1 cellular context compared by ENCODE assay signal in genomic region chr14:24818054-24818822, GRCh38.
A peak's percentile ranks its signal among the peaks of the same experiment; 100 is the strongest.
TF ChIP-seq lines count a peak whose summit lies in the region.

No MANE protein-coding gene starts in this region.

TF ChIP-seq in HepG2, 621 proteins besides CTCF, POLR2A, EP300 and RAD21 (continued from another document and continues in another):
- TF ChIP-seq PAXIP1 (CRISPR knock-in tag; conservative IDR thresholded peaks at IDR 0.05) (peak; percentile 93), HOXA3 (CRISPR knock-in tag; IDR thresholded peaks at IDR 0.05) (peak; percentile 77), PRMT3 (CRISPR knock-in tag; IDR thresholded peaks at IDR 0.05; ENCODE audit: borderline replicate concordance, low read depth) (peak; percentile 81), POGZ (CRISPR knock-in tag; IDR thresholded peaks at IDR 0.05) (peak; percentile 82), KMT2A (CRISPR knock-in tag; IDR thresholded peaks at IDR 0.05) (peak; percentile 72; the same call in 1 of the 2 replicates), ZNF282 (IDR thresholded peaks at IDR 0.05; ENCODE audit: partially characterized antibody) (no peak), ZNF775 (CRISPR knock-in tag; IDR thresholded peaks at IDR 0.05; ENCODE audit: borderline replicate concordance) (peak; percentile 65; the same call in 1 of the 2 replicates), MNT (IDR thresholded peaks at IDR 0.05) (no peak), THYN1 (CRISPR knock-in tag; IDR thresholded peaks at IDR 0.05; ENCODE audit: borderline replicate concordance, low read depth) (peak; percentile 90; the same call in 1 of the 2 replicates), FOXK1 (CRISPR knock-in tag; IDR thresholded peaks at IDR 0.05; ENCODE audit: borderline replicate concordance, low read depth) (peak; percentile 90; the same call in 1 of the 2 replicates), ZIK1 (CRISPR knock-in tag; IDR thresholded peaks at IDR 0.05; ENCODE audit: borderline replicate concordance, low read depth) (peak; percentile 51; the same call in 1 of the 2 replicates), ZNF678 (CRISPR knock-in tag; IDR thresholded peaks at IDR 0.05) (no peak), ZNF7 (CRISPR knock-in tag; IDR thresholded peaks at IDR 0.05) (no peak), LRRFIP1 (CRISPR knock-in tag; conservative IDR thresholded peaks at IDR 0.05) (no peak), STAT6 (CRISPR knock-in tag; IDR thresholded peaks at IDR 0.05; ENCODE audit: borderline replicate concordance) (peak; percentile 18; the same call in 1 of the 2 replicates), AGO1 (IDR thresholded peaks at IDR 0.05; ENCODE audit: low read depth, low read length, poor library complexity, severe bottlenecking) (no peak), XRCC5 (optimal IDR thresholded peaks at IDR 0.05; ENCODE audit: low read length) (peak; percentile 75), ZBTB4 (CRISPR knock-in tag; IDR thresholded peaks at IDR 0.05; ENCODE audit: borderline replicate concordance) (peak; percentile 82; the same call in 1 of the 2 replicates), GTF2F1 (IDR thresholded peaks at IDR 0.05; ENCODE audit: low read length) (0 out of 2 replicates have a peak, but pooled peaks have one; percentile 28), MTERF4 (CRISPR knock-in tag; IDR thresholded peaks at IDR 0.05) (peak; percentile 72; the same call in 1 of the 2 replicates), ZSCAN25 (CRISPR knock-in tag; IDR thresholded peaks at IDR 0.05) (peak; percentile 78), FOXP1 (IDR thresholded peaks at IDR 0.05) (no peak; the same call in 1 of the 2 replicates), FOXP1 (CRISPR knock-in tag; IDR thresholded peaks at IDR 0.05) (peak; percentile 96), PHF21A (CRISPR knock-in tag; IDR thresholded peaks at IDR 0.05) (peak; percentile 93), HHEX (CRISPR knock-in tag; IDR thresholded peaks at IDR 0.05) (peak; percentile 51), ZNF570 (CRISPR knock-in tag; IDR thresholded peaks at IDR 0.05; ENCODE audit: borderline replicate concordance) (0 out of 2 replicates have a peak, but pooled peaks have one; percentile 95), POLR2AphosphoS5 (IDR thresholded peaks at IDR 0.05; ENCODE audit: low read depth, low read length) (peak; percentile 93), ZBTB43 (CRISPR knock-in tag; conservative IDR thresholded peaks at IDR 0.05) (peak; percentile 7; the same call in 1 of the 2 replicates), TIGD3 (CRISPR knock-in tag; IDR thresholded peaks at IDR 0.05; ENCODE audit: borderline replicate concordance) (peak; percentile 93; the same call in 1 of the 2 replicates), DZIP1 (CRISPR knock-in tag; IDR thresholded peaks at IDR 0.05) (peak; percentile 88; the same call in 1 of the 2 replicates), ZNF253 (CRISPR knock-in tag; IDR thresholded peaks at IDR 0.05; ENCODE audit: borderline replicate concordance) (no peak), NFYC (CRISPR knock-in tag; IDR thresholded peaks at IDR 0.05) (peak; percentile 54), ARNT2 (CRISPR knock-in tag; IDR thresholded peaks at IDR 0.05; ENCODE audit: low read depth) (peak; percentile 63; the same call in 1 of the 2 replicates), ZNF383 (CRISPR knock-in tag; IDR thresholded peaks at IDR 0.05; ENCODE audit: borderline replicate concordance) (peak; percentile 96), CHCHD3 (CRISPR knock-in tag; IDR thresholded peaks at IDR 0.05) (peak; percentile 98), TAF15 (IDR thresholded peaks at IDR 0.05; ENCODE audit: low read depth, low read length, poor library complexity, severe bottlenecking) (no peak)
